8 cellular contexts compared by ENCODE assay signal in the genomic region with DNA sequence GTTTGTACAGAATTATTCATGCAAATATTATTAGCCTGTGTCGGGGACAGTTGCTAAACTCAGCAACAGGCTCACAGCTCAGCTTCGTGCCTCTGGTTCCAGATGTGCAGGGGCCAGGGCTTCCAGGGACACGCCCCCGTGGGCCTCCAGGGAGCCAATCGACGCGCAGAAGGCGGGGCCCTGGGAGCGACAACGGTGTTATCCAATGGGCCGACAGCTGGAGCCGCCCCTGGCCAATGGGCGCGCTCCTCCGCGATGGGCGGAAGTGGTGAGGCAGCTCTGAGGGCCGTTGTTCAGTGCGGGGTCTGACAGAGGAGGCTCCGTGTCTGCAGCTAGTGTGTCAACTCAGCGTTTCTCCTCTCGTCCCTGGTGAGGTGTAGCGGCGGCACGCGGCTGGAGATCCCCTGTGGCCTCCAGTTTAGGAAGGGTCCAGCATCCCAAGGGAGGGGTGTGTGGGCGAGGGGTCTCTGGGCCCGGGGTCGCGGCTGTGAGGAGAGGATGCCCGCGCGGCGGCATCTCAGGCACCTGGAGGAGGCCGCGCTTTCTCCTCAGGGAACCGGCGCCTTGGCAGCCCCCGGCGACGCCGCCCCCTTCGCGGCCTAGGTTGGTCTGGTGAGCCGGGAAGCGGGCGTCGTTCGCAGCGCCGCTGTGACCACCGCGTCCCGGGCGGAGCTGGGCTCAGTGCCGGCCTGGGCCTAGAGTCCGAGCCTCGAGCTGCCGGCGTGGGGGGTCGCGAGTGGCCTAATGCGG. TPM values are rescaled to one million over a fixed set of nuclear protein-coding genes. Genes with fewer than 3 reads are reported as not detected.
DNase-seq lines count a peak whose midpoint lies in the region; ATAC-seq and TF ChIP-seq lines count a peak whose summit lies in the region.

A gene with protein sequence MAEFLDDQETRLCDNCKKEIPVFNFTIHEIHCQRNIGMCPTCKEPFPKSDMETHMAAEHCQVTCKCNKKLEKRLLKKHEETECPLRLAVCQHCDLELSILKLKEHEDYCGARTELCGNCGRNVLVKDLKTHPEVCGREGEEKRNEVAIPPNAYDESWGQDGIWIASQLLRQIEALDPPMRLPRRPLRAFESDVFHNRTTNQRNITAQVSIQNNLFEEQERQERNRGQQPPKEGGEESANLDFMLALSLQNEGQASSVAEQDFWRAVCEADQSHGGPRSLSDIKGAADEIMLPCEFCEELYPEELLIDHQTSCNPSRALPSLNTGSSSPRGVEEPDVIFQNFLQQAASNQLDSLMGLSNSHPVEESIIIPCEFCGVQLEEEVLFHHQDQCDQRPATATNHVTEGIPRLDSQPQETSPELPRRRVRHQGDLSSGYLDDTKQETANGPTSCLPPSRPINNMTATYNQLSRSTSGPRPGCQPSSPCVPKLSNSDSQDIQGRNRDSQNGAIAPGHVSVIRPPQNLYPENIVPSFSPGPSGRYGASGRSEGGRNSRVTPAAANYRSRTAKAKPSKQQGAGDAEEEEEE (plus strand): TSS at position 311 of the 750 bp plus-strand sequence. CDS start 4,963 bp downstream, outside the sequence.

- H4K20me1 ChIP-seq in SK-N-SH (ENCODE audit: insufficient read depth), result no peaks in the 10 kb centered on the region

- TF ChIP-seq EP300 in SK-N-SH (IDR thresholded peaks at IDR 0.05; ENCODE audit: borderline replicate concordance in 1 of 2, low read depth in 1 of 2, low read length in 1 of 2), result no peak

- POLR2A ChIA-PET in SK-N-SH (lab: Yijun Ruan, JAX), result interaction anchor here (0.9 to 2.2 kb wide), 4 partner anchors 9 to 111 kb away, joined by 3 to 17 read pairs (median 6); a partner anchor contains a TSS

- no peaks in the 10 kb centered on the region for H3K9me2 ChIP-seq in SK-N-SH

- peak; percentile 93 for ATAC-seq in HG02571 (IDR thresholded peaks at IDR 0.05; ENCODE audit: unreplicated experiment)

- H3K79me2 ChIP-seq in SK-N-SH (ENCODE audit: insufficient read depth), result peaks cover 43% of the 10 kb centered on the region

- peak within 1 kb of the TSS; percentile 83 for H3K9ac ChIP-seq in SK-N-SH

- peak within 1 kb of the TSS; percentile 48 to 61; a peak in 1 of 4 replicates for H3K27ac ChIP-seq in SK-N-SH (ENCODE audit: low read depth in 2 of 2, low read length in 1 of 2)

- peak within 1 kb of the TSS; percentile 89 for H2AFZ ChIP-seq in SK-N-SH (ENCODE audit: low read depth)

- no peak for TF ChIP-seq CTCF in SK-N-SH (IDR thresholded peaks at IDR 0.05)

- DNase-seq in GM04504 (ENCODE audit: low read depth) (peak; percentile 94), NCI-H1048 (lab: John Stamatoyannopoulos, UW) (peak; percentile 86), SK-N-SH (peak; percentile 99), germinal center (ENCODE audit: low spot score) (peak; percentile 99), non-pigmented ciliary epithelial cell (ENCODE audit: low read depth) (peak; percentile 80), superior temporal gyrus (ENCODE audit: extremely low spot score) (peak; percentile 98)
- peak; percentile 99 for DNase-seq in activated naive CD4-positive, alpha-beta T cell treated with anti-CD3 and anti-CD28 coated beads, Interleukin-2, amount 50 U/mL, for 16 hours

- H3K27me3 ChIP-seq in SK-N-SH (ENCODE audit: insufficient read depth), result no peaks in the 10 kb centered on the region

- H3K4me2 ChIP-seq in SK-N-SH, result peak within 1 kb of the TSS; percentile 97

- CTCF ChIA-PET in SK-N-SH (lab: Yijun Ruan, JAX), result interaction anchor here (0.6 to 1.4 kb wide), 2 partner anchors 14 to 189 kb away, joined by 3 read pairs; no protein-coding TSS in a partner anchor

- H3K9me3 ChIP-seq in SK-N-SH, result no peaks in the 10 kb centered on the region

- peaks cover 13% of the 10 kb centered on the region for H3F3A ChIP-seq in SK-N-SH (replicated peaks; ENCODE audit: insufficient read depth)

- peak within 1 kb of the TSS; percentile 69 to 81 for H3K4me3 ChIP-seq in SK-N-SH (ENCODE audit: low read depth in 2 of 2, low read length in 1 of 2)

- no peaks in the 10 kb centered on the region for H3K36me3 ChIP-seq in SK-N-SH (replicated peaks in 1 of 2; ENCODE audit: control insufficient read depth in 1 of 2, insufficient read depth in 2 of 2, low read length in 1 of 2)

- peaks cover 4 to 12% of the 10 kb centered on the region in 2 experiments; a peak in 3 of 4 replicates for H3K4me1 ChIP-seq in SK-N-SH (ENCODE audit: control insufficient read depth in 1 of 2, insufficient read depth in 2 of 2, low read depth in 1 of 2, low read length in 1 of 2)

- WGBS in SK-N-SH (ENCODE audit: low lambda C conversion rate), result 0% methylated on average over 13 of the region's 63 CpGs

- TF ChIP-seq RAD21 in SK-N-SH (IDR thresholded peaks at IDR 0.05; ENCODE audit: low read length), result no peak

TF ChIP-seq in SK-N-SH, 30 proteins besides CTCF, POLR2A, EP300 and RAD21:
- TF ChIP-seq, protein P1, sequence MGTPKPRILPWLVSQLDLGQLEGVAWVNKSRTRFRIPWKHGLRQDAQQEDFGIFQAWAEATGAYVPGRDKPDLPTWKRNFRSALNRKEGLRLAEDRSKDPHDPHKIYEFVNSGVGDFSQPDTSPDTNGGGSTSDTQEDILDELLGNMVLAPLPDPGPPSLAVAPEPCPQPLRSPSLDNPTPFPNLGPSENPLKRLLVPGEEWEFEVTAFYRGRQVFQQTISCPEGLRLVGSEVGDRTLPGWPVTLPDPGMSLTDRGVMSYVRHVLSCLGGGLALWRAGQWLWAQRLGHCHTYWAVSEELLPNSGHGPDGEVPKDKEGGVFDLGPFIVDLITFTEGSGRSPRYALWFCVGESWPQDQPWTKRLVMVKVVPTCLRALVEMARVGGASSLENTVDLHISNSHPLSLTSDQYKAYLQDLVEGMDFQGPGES (IDR thresholded peaks at IDR 0.05; ENCODE audit: low read depth, low read length), result peak; percentile 92
- TF ChIP-seq NRF1 (IDR thresholded peaks at IDR 0.05; ENCODE audit: low read depth, low read length) (no peak), FOXJ3 (CRISPR knock-in tag; IDR thresholded peaks at IDR 0.05) (0 out of 2 replicates have a peak, but pooled peaks have one; percentile 48), MEF2A (IDR thresholded peaks at IDR 0.05; ENCODE audit: borderline replicate concordance, low read depth) (no peak), YY1 (IDR thresholded peaks at IDR 0.05; ENCODE audit: low read depth) (no peak), RCOR1 (IDR thresholded peaks at IDR 0.05; ENCODE audit: low read length) (peak; percentile 34; the same call in 1 of the 2 replicates), TCF12 (IDR thresholded peaks at IDR 0.05) (no peak), SMC3 (IDR thresholded peaks at IDR 0.05; ENCODE audit: low read depth, low read length) (no peak), CHD2 (IDR thresholded peaks at IDR 0.05; ENCODE audit: low read length, partially characterized antibody) (peak; percentile 91), TAF1 (IDR thresholded peaks at IDR 0.05; ENCODE audit: borderline replicate concordance, low read depth, low read length) (peak; percentile 92), GABPA (IDR thresholded peaks at IDR 0.05; ENCODE audit: low read depth) (peak; percentile 75), ELF1 (IDR thresholded peaks at IDR 0.05) (peak; percentile 84), MXI1 (IDR thresholded peaks at IDR 0.05; ENCODE audit: low read depth, low read length) (peak; percentile 92), RFX5 (IDR thresholded peaks at IDR 0.05; ENCODE audit: low read length) (no peak), FOSL2 (IDR thresholded peaks at IDR 0.05; ENCODE audit: borderline replicate concordance, low read depth) (no peak), GATA2 (CRISPR knock-in tag; IDR thresholded peaks at IDR 0.05) (no peak), POLR2AphosphoS5 (IDR thresholded peaks at IDR 0.05; ENCODE audit: low read depth, low read length) (peak; percentile 98), SIN3A (IDR thresholded peaks at IDR 0.05; ENCODE audit: borderline replicate concordance, low read depth, low read length) (peak; percentile 86; the same call in 1 of the 2 replicates), EZH2phosphoT487 (IDR thresholded peaks at IDR 0.05; ENCODE audit: borderline replicate concordance, low read depth) (no peak)
- TF ChIP-seq, protein P2, sequence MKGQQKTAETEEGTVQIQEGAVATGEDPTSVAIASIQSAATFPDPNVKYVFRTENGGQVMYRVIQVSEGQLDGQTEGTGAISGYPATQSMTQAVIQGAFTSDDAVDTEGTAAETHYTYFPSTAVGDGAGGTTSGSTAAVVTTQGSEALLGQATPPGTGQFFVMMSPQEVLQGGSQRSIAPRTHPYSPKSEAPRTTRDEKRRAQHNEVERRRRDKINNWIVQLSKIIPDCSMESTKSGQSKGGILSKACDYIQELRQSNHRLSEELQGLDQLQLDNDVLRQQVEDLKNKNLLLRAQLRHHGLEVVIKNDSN (IDR thresholded peaks at IDR 0.05; ENCODE audit: borderline replicate concordance, low read depth), result no peak
- TF ChIP-seq, protein P3, sequence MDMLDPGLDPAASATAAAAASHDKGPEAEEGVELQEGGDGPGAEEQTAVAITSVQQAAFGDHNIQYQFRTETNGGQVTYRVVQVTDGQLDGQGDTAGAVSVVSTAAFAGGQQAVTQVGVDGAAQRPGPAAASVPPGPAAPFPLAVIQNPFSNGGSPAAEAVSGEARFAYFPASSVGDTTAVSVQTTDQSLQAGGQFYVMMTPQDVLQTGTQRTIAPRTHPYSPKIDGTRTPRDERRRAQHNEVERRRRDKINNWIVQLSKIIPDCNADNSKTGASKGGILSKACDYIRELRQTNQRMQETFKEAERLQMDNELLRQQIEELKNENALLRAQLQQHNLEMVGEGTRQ (IDR thresholded peaks at IDR 0.05; ENCODE audit: borderline replicate concordance, low read depth, low read length), result no peak
- TF ChIP-seq, protein P4, sequence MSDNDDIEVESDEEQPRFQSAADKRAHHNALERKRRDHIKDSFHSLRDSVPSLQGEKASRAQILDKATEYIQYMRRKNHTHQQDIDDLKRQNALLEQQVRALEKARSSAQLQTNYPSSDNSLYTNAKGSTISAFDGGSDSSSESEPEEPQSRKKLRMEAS (IDR thresholded peaks at IDR 0.05; ENCODE audit: low read depth), result peak; percentile 67
- TF ChIP-seq, protein P5, sequence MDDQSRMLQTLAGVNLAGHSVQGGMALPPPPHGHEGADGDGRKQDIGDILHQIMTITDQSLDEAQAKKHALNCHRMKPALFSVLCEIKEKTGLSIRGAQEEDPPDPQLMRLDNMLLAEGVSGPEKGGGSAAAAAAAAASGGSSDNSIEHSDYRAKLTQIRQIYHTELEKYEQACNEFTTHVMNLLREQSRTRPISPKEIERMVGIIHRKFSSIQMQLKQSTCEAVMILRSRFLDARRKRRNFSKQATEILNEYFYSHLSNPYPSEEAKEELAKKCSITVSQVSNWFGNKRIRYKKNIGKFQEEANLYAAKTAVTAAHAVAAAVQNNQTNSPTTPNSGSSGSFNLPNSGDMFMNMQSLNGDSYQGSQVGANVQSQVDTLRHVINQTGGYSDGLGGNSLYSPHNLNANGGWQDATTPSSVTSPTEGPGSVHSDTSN (IDR thresholded peaks at IDR 0.05), result peak; percentile 100

RNA-seq across cellular contexts. Expression of the gene that starts here (rescaled TPM):
- 12.4 and 18.2 TPM in 2 replicates for polyA plus RNA-seq in SK-N-SH (2012; rRNA removed)
- 15.0 and 16.3 TPM in 2 replicates for polyA plus RNA-seq in SK-N-SH (2012; cell fraction: cytosol; rRNA removed)
- 12.6 and 16.7 TPM in 2 replicates for polyA plus RNA-seq in SK-N-SH (2012; cell fraction: nucleus; rRNA removed)

Comparison
In these comparisons a context has a peak if more than half of its experiments do, and no peak if none do; other contexts are left out.
1. Peak in every context shown above with its lines: DNase-seq, ATAC-seq, H3K4me3 ChIP-seq and H3K27ac ChIP-seq.